ENCODE assay signal across 28 cellular contexts in genomic region chr11:79311461-79311860, GRCh38.
"Had no signal": no experiment of that assay in that cellular context is flagged by ENCODE, and none has a peak within 500 bp of the region (broad histone marks: within the 10 kb centered on the region; RNA-seq: fewer than 3 reads in every experiment).

No MANE protein-coding gene starts in this region.

- H3K27ac ChIP-seq: neural progenitor cell, ovary, parathyroid adenoma, psoas muscle, right lobe of liver, sigmoid colon, spleen, suprapubic skin, testis, tibial artery, transverse colon, upper lobe of right lung, uterus had no signal

- ATAC-seq: natural killer cell; psoas muscle; right cardiac atrium; right lobe of liver; stimulated activated memory B cell treated with anti-CD40 and anti-IgM and Interleukin-4, amounts not matched to agents 10 μg/mL and 1 μg/mL and 100 μg/mL, for 72 hours; stimulated activated naive CD8-positive, alpha-beta T cell treated with anti-CD3 and anti-CD28 coated beads, Interleukin-15, amount 100 ng/mL, for 72 hours; stimulated activated naive CD8-positive, alpha-beta T cell treated with anti-CD3 and anti-CD28 coated beads, Interleukin-15, Interleukin-2, amounts not matched to agents 100 U/mL and 50 U/mL, for 24 hours; upper lobe of right lung had no signal

- H3K9ac ChIP-seq: neural progenitor cell, parathyroid adenoma had no signal

- H3K4me1 ChIP-seq: parathyroid adenoma, psoas muscle, right lobe of liver, sigmoid colon, spleen, suprapubic skin, testis, tibial artery, transverse colon, uterus had no signal

- DNase-seq: natural killer cell; occipital lobe; ovary; posterior cingulate gyrus; psoas muscle; right cardiac atrium; right lobe of liver; sigmoid colon; small intestine; spleen; stimulated activated CD4-positive, alpha-beta T cell treated with anti-CD3 and anti-CD28 coated beads, Interleukin-12 subunit alpha, Interleukin-12 subunit beta, amount 100 ng/mL, for 4 hours; stimulated activated CD4-positive, alpha-beta T cell treated with anti-CD3 and anti-CD28 coated beads, Interleukin-1b, Interleukin-23, amount 100 ng/mL, for 48 hours; stimulated activated CD4-positive, alpha-beta T cell treated with anti-CD3 and anti-CD28 coated beads, Interleukin-4, amount 100 ng/mL, for 1 hour; stimulated activated CD4-positive, alpha-beta T cell treated with anti-CD3 and anti-CD28 coated beads, Interleukin-4, amount 100 ng/mL, for 4 hours; stimulated activated CD8-positive, alpha-beta memory T cell treated with anti-CD3 and anti-CD28 coated beads, Interleukin-4, amount 100 ng/mL, for 48 hours; stimulated activated naive CD4-positive, alpha-beta T cell; stimulated activated naive CD8-positive, alpha-beta T cell treated with anti-CD3 and anti-CD28 coated beads, Interleukin-15, amount 100 ng/mL, for 72 hours; stimulated activated naive CD8-positive, alpha-beta T cell treated with anti-CD3 and anti-CD28 coated beads, Interleukin-15, Interleukin-2, amounts not matched to agents 100 U/mL and 50 U/mL, for 24 hours; substantia nigra; testis; tibial artery; transverse colon; upper lobe of right lung; uterus had no signal

- H3K27me3 ChIP-seq: neural progenitor cell, ovary, right lobe of liver, sigmoid colon, spleen, suprapubic skin, testis, tibial artery, transverse colon, upper lobe of right lung, uterus had no signal

- H3K36me3 ChIP-seq: neural progenitor cell, ovary, right lobe of liver, sigmoid colon, spleen, suprapubic skin, tibial artery, transverse colon, upper lobe of right lung, uterus had no signal

- H3K4me2 ChIP-seq: neural progenitor cell had no signal

- H3K9me3 ChIP-seq: ovary, psoas muscle, right lobe of liver, sigmoid colon, spleen, suprapubic skin, testis, tibial artery, transverse colon, upper lobe of right lung, uterus had no signal

- H3K4me3 ChIP-seq: neural progenitor cell, ovary, psoas muscle, right lobe of liver, sigmoid colon, spleen, suprapubic skin, testis, tibial artery, transverse colon, upper lobe of right lung, uterus had no signal
